8 cellular contexts compared by ENCODE assay signal in genomic region chr2:20446917-20447436, GRCh38. TPM values are rescaled to one million over a fixed set of nuclear protein-coding genes. Genes with fewer than 3 reads are reported as not detected.
A peak's percentile ranks its signal among the peaks of the same experiment; 100 is the strongest.
DNase-seq lines count a peak whose midpoint lies in the region; ATAC-seq, FAIRE-seq and TF ChIP-seq lines count a peak whose summit lies in the region.

Gene RHOB (plus strand): TSS chr2:20447074. CDS start chr2:20447466, 392 bp downstream.

- H4K20me1 ChIP-seq in neural cell (ENCODE audit: insufficient read depth) = peaks cover 23% of the 10 kb centered on the region

- peak within 1 kb of the TSS; percentile 90 to 92 for H3K27ac Mint-ChIP-seq in stimulated activated naive CD8-positive, alpha-beta T cell treated with anti-CD3 and anti-CD28 coated beads, Interleukin-15, amount 100 ng/mL, for 72 hours

- peak; percentile 88 for FAIRE-seq in H54 (lab: Jason Lieb, UNC)

- peak within 1 kb of the TSS; percentile 98 for H3K9ac ChIP-seq in neural cell (ENCODE audit: low read length)

- peak; percentile 98 for TF ChIP-seq POLR2A in H54 (IDR thresholded peaks at IDR 0.05; ENCODE audit: low read depth, low read length)

- no peaks in the 10 kb centered on the region for H3K9me2 ChIP-seq in neural cell (ENCODE audit: insufficient read depth, low read length)

- H3K4me3 ChIP-seq in fibroblast of villous mesenchyme (ENCODE audit: low read depth, low read length) = peak within 1 kb of the TSS; percentile 94
- peak within 1 kb of the TSS; percentile 98 for H3K4me3 ChIP-seq in neural cell (ENCODE audit: low read length)

- peak within 1 kb of the TSS; percentile 96 for H3K4me2 ChIP-seq in neural cell (ENCODE audit: low read length)

- peak within 1 kb of the TSS; percentile 81 to 83 for H3K4me3 Mint-ChIP-seq in stimulated activated naive CD8-positive, alpha-beta T cell treated with anti-CD3 and anti-CD28 coated beads, Interleukin-15, amount 100 ng/mL, for 72 hours

- peaks cover 31% of the 10 kb centered on the region for H3K79me2 ChIP-seq in neural cell (replicated peaks; ENCODE audit: insufficient read depth, low read length)

- H2AFZ ChIP-seq in neural cell (ENCODE audit: low read depth, low read length) = peak within 1 kb of the TSS; percentile 62

- peak; percentile 57 for TF ChIP-seq EP300 in neural cell (conservative IDR thresholded peaks at IDR 0.05; ENCODE audit: poor library complexity, severe bottlenecking)

- peak; percentile 100 for DNase-seq in ELF-1 (ENCODE audit: low read depth, low spot score)
- DNase-seq in H54 (ENCODE audit: insufficient read length, low spot score) = peak; percentile 98
- DNase-seq in M059J (ENCODE audit: low read depth) = peak; percentile 97
- DNase-seq in SIG-M5 (lab: John Stamatoyannopoulos, UW) = peak; percentile 84
- peak; percentile 79 for DNase-seq in activated gamma-delta T cell treated with anti-CD3 and anti-CD28 coated beads, Interleukin-2, amount 50 U/mL, for 16 hours (ENCODE audit: low read depth)
- DNase-seq in fibroblast of villous mesenchyme (ENCODE audit: low read depth) = peak; percentile 99
- DNase-seq in stimulated activated naive CD8-positive, alpha-beta T cell treated with anti-CD3 and anti-CD28 coated beads, Interleukin-15, amount 100 ng/mL, for 72 hours = peak; percentile 92 to 95

- no peaks in the 10 kb centered on the region for H3K27me3 ChIP-seq in neural cell (ENCODE audit: insufficient read depth, low read depth, low read length)

- H3K27ac ChIP-seq in neural cell (ENCODE audit: low read length) = peak within 1 kb of the TSS; percentile 95

- H3K9me3 Mint-ChIP-seq in stimulated activated naive CD8-positive, alpha-beta T cell treated with anti-CD3 and anti-CD28 coated beads, Interleukin-15, amount 100 ng/mL, for 72 hours = no peaks in the 10 kb centered on the region

- no peak for TF ChIP-seq RAD21 in neural cell (conservative IDR thresholded peaks at IDR 0.05)

- no peaks in the 10 kb centered on the region for H3F3A ChIP-seq in neural cell (ENCODE audit: insufficient read depth, low read length, poor library complexity, severe bottlenecking)

- H3K4me1 Mint-ChIP-seq in stimulated activated naive CD8-positive, alpha-beta T cell treated with anti-CD3 and anti-CD28 coated beads, Interleukin-15, amount 100 ng/mL, for 72 hours = peaks cover 9% of the 10 kb centered on the region

- ATAC-seq in stimulated activated naive CD8-positive, alpha-beta T cell treated with anti-CD3 and anti-CD28 coated beads, Interleukin-15, amount 100 ng/mL, for 72 hours = peak; percentile 97

- TF ChIP-seq CTCF in fibroblast of villous mesenchyme (IDR thresholded peaks at IDR 0.05; ENCODE audit: insufficient read depth, low read depth, low read length) (no peak), neural cell (IDR thresholded peaks at IDR 0.05; ENCODE audit: poor library complexity, severe bottlenecking) (no peak)

- H3K9me3 ChIP-seq in neural cell (ENCODE audit: low read length) = no peaks in the 10 kb centered on the region

- H3K36me3 ChIP-seq in neural cell (ENCODE audit: insufficient read depth, low read length) = no peaks in the 10 kb centered on the region

- H3K27me3 Mint-ChIP-seq in stimulated activated naive CD8-positive, alpha-beta T cell treated with anti-CD3 and anti-CD28 coated beads, Interleukin-15, amount 100 ng/mL, for 72 hours = peaks cover 29% of the 10 kb centered on the region

TF ChIP-seq in neural cell, 6 proteins besides CTCF, POLR2A, EP300 and RAD21:
- no peak for TF ChIP-seq MXI1 (conservative IDR thresholded peaks at IDR 0.05; ENCODE audit: poor library complexity, severe bottlenecking)
- TF ChIP-seq TAF1 (IDR thresholded peaks at IDR 0.05; ENCODE audit: low read depth) = peak; percentile 90
- peak; percentile 99 for TF ChIP-seq POLR2AphosphoS5 (IDR thresholded peaks at IDR 0.05)
- TF ChIP-seq REST (IDR thresholded peaks at IDR 0.05; ENCODE audit: borderline replicate concordance) = peak; percentile 94
- TF ChIP-seq SMC3 (conservative IDR thresholded peaks at IDR 0.05; ENCODE audit: poor library complexity) = peak; percentile 16
- TF ChIP-seq EZH2 (IDR thresholded peaks at IDR 0.05; ENCODE audit: borderline replicate concordance, insufficient read depth, low read length, poor library complexity, severe bottlenecking) = no peak

RNA-seq across cellular contexts. Expression of gene RHOB, which starts in this region (rescaled TPM):
- total RNA-seq in M059J (2014; rRNA removed; shearing (Covaris generic)) = 81.9 and 102 TPM in 2 replicates
- total RNA-seq in fibroblast of villous mesenchyme = 142 and 195 TPM in 2 replicates
- 205 and 214 TPM in 2 replicates for polyA plus RNA-seq in neural cell
- 170 and 218 TPM in 2 replicates for polyA minus RNA-seq in neural cell

Comparison
In these comparisons a context has a peak if more than half of its experiments do, and no peak if none do; other contexts are left out.
1. Peak in every context shown above with its lines: DNase-seq, ATAC-seq, H3K4me3 ChIP-seq and H3K27ac ChIP-seq.